ENCODE assay signal across 21 cellular contexts in genomic region chr2:177693658-177694334, GRCh38.
"Had no signal": no experiment of that assay in that cellular context is flagged by ENCODE, and none has a peak within 500 bp of the region (broad histone marks: within the 10 kb centered on the region; RNA-seq: fewer than 3 reads in every experiment).

No MANE protein-coding gene starts in this region.

- H3K27ac ChIP-seq: left ventricle myocardium inferior, neural progenitor cell, psoas muscle, testis, WERI-Rb-1 had no signal

- ATAC-seq: mucosa of descending colon; psoas muscle; stimulated activated memory B cell treated with anti-CD40 and anti-IgM and Interleukin-4, amounts not matched to agents 10 μg/mL and 1 μg/mL and 100 μg/mL, for 72 hours had no signal

- H3K4me3 Mint-ChIP-seq: activated naive CD4-positive, alpha-beta T cell treated with anti-CD3 and anti-CD28 coated beads, Interleukin-2, amount 50 U/mL, for 24 hours; dendritic cell treated with granulocyte-macrophage colony-stimulating factor and Interleukin-4, amounts not matched to agents 40 ng/mL and 50 ng/mL, for 4 days; naive B cell; neural progenitor cell; stimulated activated memory B cell treated with anti-CD40 and anti-IgM and Interleukin-4, amounts not matched to agents 10 μg/mL and 1 μg/mL and 100 μg/mL, for 72 hours; type B pancreatic cell had no signal

- H3K27me3 ChIP-seq: neural progenitor cell, right lobe of liver, testis had no signal

- H3K4me3 ChIP-seq: left ventricle myocardium inferior, mucosa of descending colon, neural progenitor cell, psoas muscle, testis had no signal

- H3K27me3 Mint-ChIP-seq: dendritic cell treated with granulocyte-macrophage colony-stimulating factor and Interleukin-4, amounts not matched to agents 40 ng/mL and 50 ng/mL, for 4 days; type B pancreatic cell had no signal

- H3K4me2 ChIP-seq: neural progenitor cell had no signal

- DNase-seq: activated CD4-positive, alpha-beta T cell treated with anti-CD3 and anti-CD28 coated beads for 1 hour; activated CD4-positive, alpha-beta T cell treated with anti-CD3 and anti-CD28 coated beads, Interleukin-2, amount 50 U/mL, for 4 hours; activated gamma-delta T cell; effector CD8-positive, alpha-beta T cell; foreskin fibroblast; hippocampal formation; left ventricle myocardium inferior; mucosa of descending colon; naive B cell; psoas muscle; right lobe of liver; stimulated activated CD4-positive, alpha-beta T cell treated with anti-CD3 and anti-CD28 coated beads, Interleukin-4, amount 100 ng/mL, for 4 hours; T-helper 1 cell; T-helper 9 cell; testis; WERI-Rb-1 had no signal

- H3K4me1 ChIP-seq: left ventricle myocardium inferior, psoas muscle, testis had no signal

- H3K27ac Mint-ChIP-seq: activated naive CD4-positive, alpha-beta T cell treated with anti-CD3 and anti-CD28 coated beads, Interleukin-2, amount 50 U/mL, for 24 hours; dendritic cell treated with granulocyte-macrophage colony-stimulating factor and Interleukin-4, amounts not matched to agents 40 ng/mL and 50 ng/mL, for 4 days; neural progenitor cell; stimulated activated memory B cell treated with anti-CD40 and anti-IgM and Interleukin-4, amounts not matched to agents 10 μg/mL and 1 μg/mL and 100 μg/mL, for 72 hours; type B pancreatic cell had no signal

- H3K36me3 Mint-ChIP-seq: naive B cell; neural progenitor cell; stimulated activated memory B cell treated with anti-CD40 and anti-IgM and Interleukin-4, amounts not matched to agents 10 μg/mL and 1 μg/mL and 100 μg/mL, for 72 hours; type B pancreatic cell had no signal

- H3K9me3 ChIP-seq: left ventricle myocardium inferior, mucosa of descending colon, psoas muscle, right lobe of liver, testis had no signal

- H3K4me1 Mint-ChIP-seq: naive B cell; stimulated activated memory B cell treated with anti-CD40 and anti-IgM and Interleukin-4, amounts not matched to agents 10 μg/mL and 1 μg/mL and 100 μg/mL, for 72 hours had no signal

- H3K9ac ChIP-seq: neural progenitor cell had no signal

- H3K9me3 Mint-ChIP-seq: activated naive CD4-positive, alpha-beta T cell treated with anti-CD3 and anti-CD28 coated beads, Interleukin-2, amount 50 U/mL, for 24 hours; dendritic cell treated with granulocyte-macrophage colony-stimulating factor and Interleukin-4, amounts not matched to agents 40 ng/mL and 50 ng/mL, for 4 days; naive B cell; neural progenitor cell; stimulated activated memory B cell treated with anti-CD40 and anti-IgM and Interleukin-4, amounts not matched to agents 10 μg/mL and 1 μg/mL and 100 μg/mL, for 72 hours; type B pancreatic cell had no signal

- H3K36me3 ChIP-seq: left ventricle myocardium inferior, neural progenitor cell, right lobe of liver, WERI-Rb-1 had no signal
